Comparison of ENCODE assay signal across 21 cellular contexts in genomic region chr10:97388152-97388551, GRCh38. TPM values are rescaled to one million over a fixed set of nuclear protein-coding genes. Genes with fewer than 3 reads are reported as not detected.
DNase-seq lines count a peak whose midpoint lies in the region; ATAC-seq and TF ChIP-seq lines count a peak whose summit lies in the region.
"Had no signal": no experiment of that assay in that cellular context is flagged by ENCODE, and none has a peak within 500 bp of the region (broad histone marks: within the 10 kb centered on the region; RNA-seq: fewer than 3 reads in every experiment).

No MANE protein-coding gene starts in this region.

- POLR2A ChIA-PET in activated CD8-positive, alpha-beta T cell treated with anti-CD3 and anti-CD28 coated beads, Interleukin-2, amount 10 ng/mL, durations not matched to agents 7 days and 5 days (lab: Charles Lee) = no interaction called here
- POLR2A ChIA-PET in activated CD8-positive, alpha-beta T cell treated with anti-CD3 and anti-CD28 coated beads for 36 hours (lab: Charles Lee) = interaction anchor here (1.8 kb wide), 1 partner anchor 12 kb away, joined by 7 read pairs; no protein-coding TSS in a partner anchor

- peak; percentile 9 for ATAC-seq in activated CD8-positive, alpha-beta T cell treated with anti-CD3 and anti-CD28 coated beads, Interleukin-2, amount 10 ng/mL, durations not matched to agents 7 days and 5 days
- no peak for ATAC-seq in activated CD8-positive, alpha-beta T cell treated with anti-CD3 and anti-CD28 coated beads for 36 hours
- ATAC-seq in left ventricle myocardium superior (peak; percentile 42), HG03354 (IDR thresholded peaks at IDR 0.05; ENCODE audit: poor library complexity, severe bottlenecking, unreplicated experiment) (no peak)

- no peak overlapping the region for H3K27ac Mint-ChIP-seq in activated CD8-positive, alpha-beta T cell treated with anti-CD3 and anti-CD28 coated beads, Interleukin-2, amount 10 ng/mL, durations not matched to agents 7 days and 5 days
- H3K27ac Mint-ChIP-seq in activated CD8-positive, alpha-beta T cell treated with anti-CD3 and anti-CD28 coated beads for 36 hours = no peak overlapping the region
- H3K27ac Mint-ChIP-seq in activated T-helper 2 cell treated with anti-CD3 and anti-CD28 coated beads, Interferon-gamma antibody, Interleukin-2, Interleukin-4, amounts not matched to agents 10 μg/mL and 5 μg/mL and 100 μg/mL, durations not matched to agents 14 hours and 24 hours and 36 hours = no peak overlapping the region

- intact Hi-C loops in activated CD8-positive, alpha-beta T cell treated with anti-CD3 and anti-CD28 coated beads for 36 hours (cut with micrococcal nuclease) = no loop called here
- intact Hi-C loops in adrenal gland (cut with DNase I) = no loop called here
- intact Hi-C loops in left ventricle myocardium superior (cut with micrococcal nuclease) = no loop called here
- intact Hi-C loops in activated T-helper 2 cell treated with anti-CD3 and anti-CD28 coated beads, Interferon-gamma antibody, Interleukin-2, Interleukin-4, amounts not matched to agents 10 μg/mL and 5 μg/mL and 100 μg/mL, durations not matched to agents 14 hours and 24 hours and 36 hours (cut with micrococcal nuclease) = no loop called here

- WGBS in adrenal gland, 4 donors = 51 to 84% (median 70%) methylated on average over 3 to 5 of the region's 5 CpGs

- H3K4me1 ChIP-seq in adrenal gland (replicated peaks in 1 of 2) (no peaks in the 10 kb centered on the region), osteoblast (ENCODE audit: insufficient read depth, low read length) (no peaks in the 10 kb centered on the region)

- no peak overlapping the region for H3K4me2 ChIP-seq in osteoblast (ENCODE audit: insufficient read depth, low read length)

- no peaks in the 10 kb centered on the region for H3K27me3 Mint-ChIP-seq in activated CD8-positive, alpha-beta T cell treated with anti-CD3 and anti-CD28 coated beads, Interleukin-2, amount 10 ng/mL, durations not matched to agents 7 days and 5 days (ENCODE audit: low read depth)
- no peaks in the 10 kb centered on the region for H3K27me3 Mint-ChIP-seq in activated CD8-positive, alpha-beta T cell treated with anti-CD3 and anti-CD28 coated beads for 36 hours
- no peaks in the 10 kb centered on the region for H3K27me3 Mint-ChIP-seq in activated T-helper 2 cell treated with anti-CD3 and anti-CD28 coated beads, Interferon-gamma antibody, Interleukin-2, Interleukin-4, amounts not matched to agents 10 μg/mL and 5 μg/mL and 100 μg/mL, durations not matched to agents 14 hours and 24 hours and 36 hours (ENCODE audit: low read depth)

- DNase-seq in activated CD8-positive, alpha-beta T cell treated with anti-CD3 and anti-CD28 coated beads, Interleukin-2, amount 10 ng/mL, durations not matched to agents 7 days and 5 days = no peak
- no peak for DNase-seq in activated CD8-positive, alpha-beta T cell treated with anti-CD3 and anti-CD28 coated beads for 36 hours
- DNase-seq in adrenal gland = peak in 5 of 7 donors; percentile 36 to 57 (median 48)
- DNase-seq in left ventricle myocardium superior = peak; percentile 41
- DNase-seq in osteoblast (ENCODE audit: insufficient read length, low spot score, missing footprints) = peak; percentile 43
- DNase-seq in pons (ENCODE audit: low spot score) = no peak
- no peak for DNase-seq in activated T-helper 2 cell treated with anti-CD3 and anti-CD28 coated beads, Interferon-gamma antibody, Interleukin-2, Interleukin-4, amounts not matched to agents 10 μg/mL and 5 μg/mL and 100 μg/mL, durations not matched to agents 14 hours and 24 hours and 36 hours (ENCODE audit: low spot score)
- DNase-seq: C1 segment of cervical spinal cord; COR-L47; DMS53; HCEC 1CT; MG63; NCI-H1105; NCI-H1694 treated with DMSO at 0.1 percent for 48 hours; NCI-H345; NCI-H69; NK-92 treated with Interleukin-12 subunit alpha and Interleukin-12 subunit beta, amount 100 ng/mL, for 24 hours; OCI-M1 had no signal

- no peaks in the 10 kb centered on the region for H3K9me3 Mint-ChIP-seq in activated CD8-positive, alpha-beta T cell treated with anti-CD3 and anti-CD28 coated beads, Interleukin-2, amount 10 ng/mL, durations not matched to agents 7 days and 5 days (ENCODE audit: insufficient read depth)
- no peaks in the 10 kb centered on the region for H3K9me3 Mint-ChIP-seq in activated CD8-positive, alpha-beta T cell treated with anti-CD3 and anti-CD28 coated beads for 36 hours
- H3K9me3 Mint-ChIP-seq in activated T-helper 2 cell treated with anti-CD3 and anti-CD28 coated beads, Interferon-gamma antibody, Interleukin-2, Interleukin-4, amounts not matched to agents 10 μg/mL and 5 μg/mL and 100 μg/mL, durations not matched to agents 14 hours and 24 hours and 36 hours = no peaks in the 10 kb centered on the region

- no peaks in the 10 kb centered on the region for H3K79me2 ChIP-seq in osteoblast (ENCODE audit: insufficient read depth, low read length)

- H3K4me3 ChIP-seq in adrenal gland (no peak overlapping the region), osteoblast (ENCODE audit: insufficient read depth, low read length) (no peak overlapping the region)
- H3K4me3 ChIP-seq: MG63, SK-N-MC had no signal

- CTCF ChIA-PET in activated CD8-positive, alpha-beta T cell treated with anti-CD3 and anti-CD28 coated beads, Interleukin-2, amount 10 ng/mL, durations not matched to agents 7 days and 5 days (lab: Charles Lee) = no interaction called here
- CTCF ChIA-PET in activated CD8-positive, alpha-beta T cell treated with anti-CD3 and anti-CD28 coated beads for 36 hours (lab: Charles Lee) = interaction anchor here (1.1 kb wide), 1 partner anchor 94 kb away, joined by 3 read pairs; no protein-coding TSS in a partner anchor

- H2AFZ ChIP-seq in osteoblast (ENCODE audit: low read length) = no peak overlapping the region

- no peaks in the 10 kb centered on the region for H4K20me1 ChIP-seq in osteoblast (ENCODE audit: insufficient read depth, low read length)

- H3K9me3 ChIP-seq in adrenal gland (replicated peaks in 1 of 3) (no peaks in the 10 kb centered on the region), osteoblast (ENCODE audit: low read depth, low read length) (no peaks in the 10 kb centered on the region)
- H3K9me3 ChIP-seq: MG63 had no signal

- TF ChIP-seq POLR2A in adrenal gland (IDR thresholded peaks at IDR 0.05) = no peak

- H3K27me3 ChIP-seq in adrenal gland = no peaks in the 10 kb centered on the region
- no peaks in the 10 kb centered on the region for H3K27me3 ChIP-seq in osteoblast (ENCODE audit: insufficient read depth, low read length)
- H3K27me3 ChIP-seq: MG63 had no signal

- H3K27ac ChIP-seq in adrenal gland = no peak overlapping the region
- H3K27ac ChIP-seq in osteoblast (ENCODE audit: low read depth, low read length) = no peak overlapping the region
- H3K27ac ChIP-seq: 22Rv1, SK-N-MC had no signal

- TF ChIP-seq CTCF in activated CD8-positive, alpha-beta T cell treated with anti-CD3 and anti-CD28 coated beads for 36 hours (IDR thresholded peaks at IDR 0.05) = no peak
- TF ChIP-seq CTCF in adrenal gland (IDR thresholded peaks at IDR 0.05) (no peak), osteoblast (IDR thresholded peaks at IDR 0.05; ENCODE audit: extremely low read depth, low read depth, low read length) (no peak)

- H3K36me3 ChIP-seq in adrenal gland (replicated peaks in 1 of 2) = peaks cover 0 to 61% of the 10 kb centered on the region in 2 donors
- peaks cover 51% of the 10 kb centered on the region for H3K36me3 ChIP-seq in osteoblast (ENCODE audit: insufficient read depth, low read length)

- H3K4me1 Mint-ChIP-seq in activated CD8-positive, alpha-beta T cell treated with anti-CD3 and anti-CD28 coated beads, Interleukin-2, amount 10 ng/mL, durations not matched to agents 7 days and 5 days (ENCODE audit: low read depth) = peaks cover 2% of the 10 kb centered on the region
- peaks cover 2% of the 10 kb centered on the region for H3K4me1 Mint-ChIP-seq in activated CD8-positive, alpha-beta T cell treated with anti-CD3 and anti-CD28 coated beads for 36 hours (ENCODE audit: low read depth)
- no peaks in the 10 kb centered on the region for H3K4me1 Mint-ChIP-seq in activated T-helper 2 cell treated with anti-CD3 and anti-CD28 coated beads, Interferon-gamma antibody, Interleukin-2, Interleukin-4, amounts not matched to agents 10 μg/mL and 5 μg/mL and 100 μg/mL, durations not matched to agents 14 hours and 24 hours and 36 hours (ENCODE audit: low read depth)

- H3K4me3 Mint-ChIP-seq in activated CD8-positive, alpha-beta T cell treated with anti-CD3 and anti-CD28 coated beads, Interleukin-2, amount 10 ng/mL, durations not matched to agents 7 days and 5 days = no peak overlapping the region
- no peak overlapping the region for H3K4me3 Mint-ChIP-seq in activated CD8-positive, alpha-beta T cell treated with anti-CD3 and anti-CD28 coated beads for 36 hours
- no peak overlapping the region for H3K4me3 Mint-ChIP-seq in activated T-helper 2 cell treated with anti-CD3 and anti-CD28 coated beads, Interferon-gamma antibody, Interleukin-2, Interleukin-4, amounts not matched to agents 10 μg/mL and 5 μg/mL and 100 μg/mL, durations not matched to agents 14 hours and 24 hours and 36 hours (ENCODE audit: low read depth)

- peaks cover 15% of the 10 kb centered on the region for H3K36me3 Mint-ChIP-seq in activated CD8-positive, alpha-beta T cell treated with anti-CD3 and anti-CD28 coated beads, Interleukin-2, amount 10 ng/mL, durations not matched to agents 7 days and 5 days (ENCODE audit: low read depth)
- H3K36me3 Mint-ChIP-seq in activated CD8-positive, alpha-beta T cell treated with anti-CD3 and anti-CD28 coated beads for 36 hours (ENCODE audit: low read depth) = peaks cover 26% of the 10 kb centered on the region
- H3K36me3 Mint-ChIP-seq in activated T-helper 2 cell treated with anti-CD3 and anti-CD28 coated beads, Interferon-gamma antibody, Interleukin-2, Interleukin-4, amounts not matched to agents 10 μg/mL and 5 μg/mL and 100 μg/mL, durations not matched to agents 14 hours and 24 hours and 36 hours (ENCODE audit: low read depth) = peaks cover 37% of the 10 kb centered on the region

RNA-seq across cellular contexts. Expression of gene RRP12, which starts 13.0 kb away (rescaled TPM):
- 10 to 100 TPM; 30.9 to 35.6 TPM for total RNA-seq in activated CD8-positive, alpha-beta T cell treated with anti-CD3 and anti-CD28 coated beads, Interleukin-2, amount 10 ng/mL, durations not matched to agents 7 days and 5 days
- total RNA-seq in activated CD8-positive, alpha-beta T cell treated with anti-CD3 and anti-CD28 coated beads for 36 hours = 10 to 100 TPM; 50.3 to 51.0 TPM
- total RNA-seq in adrenal gland (10 to 100 TPM; 13.3 to 56.9 (median 27.6) TPM), left ventricle myocardium superior (11.6 TPM), osteoblast (15.0 and 15.9 TPM in 2 replicates)
- 10 to 100 TPM; 27.2 to 42.9 (median 35.6) TPM for polyA plus RNA-seq in adrenal gland
- total RNA-seq in activated T-helper 2 cell treated with anti-CD3 and anti-CD28 coated beads, Interferon-gamma antibody, Interleukin-2, Interleukin-4, amounts not matched to agents 10 μg/mL and 5 μg/mL and 100 μg/mL, durations not matched to agents 14 hours and 24 hours and 36 hours = 69.8 and 70.1 TPM in 2 replicates

RNA-seq across cellular contexts. Expression of gene PGAM1, which starts 37.8 kb away (rescaled TPM):
- total RNA-seq in activated CD8-positive, alpha-beta T cell treated with anti-CD3 and anti-CD28 coated beads, Interleukin-2, amount 10 ng/mL, durations not matched to agents 7 days and 5 days = 100 to 1,000 TPM; 517 to 529 TPM
- 1,000 to 10,000 TPM; 1,193 to 1,205 TPM for total RNA-seq in activated CD8-positive, alpha-beta T cell treated with anti-CD3 and anti-CD28 coated beads for 36 hours
- total RNA-seq in adrenal gland = 100 to 1,000 TPM; 307 to 578 (median 398) TPM
- polyA plus RNA-seq in adrenal gland = 100 to 1,000 TPM in 1 of 3 donors, 10 to 100 TPM in 2; 55.4 to 627 (median 84.4) TPM
- 234 TPM for total RNA-seq in left ventricle myocardium superior
- total RNA-seq in osteoblast = 256 and 330 TPM in 2 replicates
- total RNA-seq in activated T-helper 2 cell treated with anti-CD3 and anti-CD28 coated beads, Interferon-gamma antibody, Interleukin-2, Interleukin-4, amounts not matched to agents 10 μg/mL and 5 μg/mL and 100 μg/mL, durations not matched to agents 14 hours and 24 hours and 36 hours = 877 and 885 TPM in 2 replicates

RNA-seq across cellular contexts. Expression of gene FRAT2, which starts 53.6 kb away (rescaled TPM):
- 10 to 100 TPM; 10.0 to 10.4 TPM for total RNA-seq in activated CD8-positive, alpha-beta T cell treated with anti-CD3 and anti-CD28 coated beads, Interleukin-2, amount 10 ng/mL, durations not matched to agents 7 days and 5 days
- 1 to 10 TPM; 5.6 to 6.4 TPM for total RNA-seq in activated CD8-positive, alpha-beta T cell treated with anti-CD3 and anti-CD28 coated beads for 36 hours
- 10 to 100 TPM in 5 of 8 donors, 1 to 10 TPM in 3; 3.4 to 17.9 (median 11.0) TPM for total RNA-seq in adrenal gland
- 1 to 10 TPM; 2.8 to 4.1 (median 3.3) TPM for polyA plus RNA-seq in adrenal gland
- total RNA-seq in left ventricle myocardium superior = 9.0 TPM
- total RNA-seq in osteoblast = 8.0 and 9.4 TPM in 2 replicates
- total RNA-seq in activated T-helper 2 cell treated with anti-CD3 and anti-CD28 coated beads, Interferon-gamma antibody, Interleukin-2, Interleukin-4, amounts not matched to agents 10 μg/mL and 5 μg/mL and 100 μg/mL, durations not matched to agents 14 hours and 24 hours and 36 hours = 10.4 and 10.6 TPM in 2 replicates

RNA-seq across cellular contexts. Expression of gene EXOSC1, which starts 57.7 kb away (rescaled TPM):
- total RNA-seq in activated CD8-positive, alpha-beta T cell treated with anti-CD3 and anti-CD28 coated beads, Interleukin-2, amount 10 ng/mL, durations not matched to agents 7 days and 5 days = 10 to 100 TPM; 47.1 to 48.2 TPM
- 10 to 100 TPM; 43.3 to 49.2 TPM for total RNA-seq in activated CD8-positive, alpha-beta T cell treated with anti-CD3 and anti-CD28 coated beads for 36 hours
- 10 to 100 TPM; 22.3 to 95.8 (median 32.6) TPM for total RNA-seq in adrenal gland
- 10 to 100 TPM; 38.3 to 46.7 (median 38.5) TPM for polyA plus RNA-seq in adrenal gland
- 14.7 TPM for total RNA-seq in left ventricle myocardium superior
- total RNA-seq in osteoblast = 40.2 and 47.4 TPM in 2 replicates
- total RNA-seq in activated T-helper 2 cell treated with anti-CD3 and anti-CD28 coated beads, Interferon-gamma antibody, Interleukin-2, Interleukin-4, amounts not matched to agents 10 μg/mL and 5 μg/mL and 100 μg/mL, durations not matched to agents 14 hours and 24 hours and 36 hours = 49.9 and 53.4 TPM in 2 replicates

RNA-seq across cellular contexts. Expression of gene ZDHHC16, which starts 57.8 kb away (rescaled TPM):
- total RNA-seq in activated CD8-positive, alpha-beta T cell treated with anti-CD3 and anti-CD28 coated beads, Interleukin-2, amount 10 ng/mL, durations not matched to agents 7 days and 5 days = 10 to 100 TPM; 35.8 to 36.2 TPM
- total RNA-seq in activated CD8-positive, alpha-beta T cell treated with anti-CD3 and anti-CD28 coated beads for 36 hours = 10 to 100 TPM; 23.8 to 25.2 TPM
- 10 to 100 TPM; 18.8 to 42.0 (median 24.3) TPM for total RNA-seq in adrenal gland
- 10 to 100 TPM; 30.9 to 41.1 (median 38.4) TPM for polyA plus RNA-seq in adrenal gland
- total RNA-seq in left ventricle myocardium superior = 22.2 TPM
- total RNA-seq in osteoblast = 39.8 and 45.1 TPM in 2 replicates
- 41.4 and 52.9 TPM in 2 replicates for total RNA-seq in activated T-helper 2 cell treated with anti-CD3 and anti-CD28 coated beads, Interferon-gamma antibody, Interleukin-2, Interleukin-4, amounts not matched to agents 10 μg/mL and 5 μg/mL and 100 μg/mL, durations not matched to agents 14 hours and 24 hours and 36 hours

Comparison
In these comparisons a context has a peak if more than half of its experiments do, and no peak if none do; other contexts are left out.
1. ATAC-seq: peak in activated CD8-positive, alpha-beta T cell treated with anti-CD3 and anti-CD28 coated beads, Interleukin-2, amount 10 ng/mL, durations not matched to agents 7 days and 5 days (single experiment) and left ventricle myocardium superior (single experiment); none in activated CD8-positive, alpha-beta T cell treated with anti-CD3 and anti-CD28 coated beads for 36 hours (single experiment) and HG03354 (single experiment).
2. DNase-seq: peak in adrenal gland (5 of 7), left ventricle myocardium superior (single experiment) and osteoblast (single experiment); none in activated CD8-positive, alpha-beta T cell treated with anti-CD3 and anti-CD28 coated beads, Interleukin-2, amount 10 ng/mL, durations not matched to agents 7 days and 5 days (single experiment), activated CD8-positive, alpha-beta T cell treated with anti-CD3 and anti-CD28 coated beads for 36 hours (single experiment), pons (single experiment) and activated T-helper 2 cell treated with anti-CD3 and anti-CD28 coated beads, Interferon-gamma antibody, Interleukin-2, Interleukin-4, amounts not matched to agents 10 μg/mL and 5 μg/mL and 100 μg/mL, durations not matched to agents 14 hours and 24 hours and 36 hours (single experiment).